In genomic region chr2:239731998-239732665, GRCh38 we compare ENCODE assay signal across 15 cellular contexts.
DNase-seq lines count a peak whose midpoint lies in the region; ATAC-seq lines count a peak whose summit lies in the region.
"Had no signal": no experiment of that assay in that cellular context is flagged by ENCODE, and none has a peak within 500 bp of the region (broad histone marks: within the 10 kb centered on the region; RNA-seq: fewer than 3 reads in every experiment).

No MANE protein-coding gene starts in this region.

- peaks cover 3% of the 10 kb centered on the region for H3K9me3 Mint-ChIP-seq in activated T-helper 17 cell treated with anti-CD3 and anti-CD28 coated beads, Interleukin-2, amount 50 U/mL, for 72 hours

- H2BK5ac ChIP-seq in mesendoderm (ENCODE audit: low read length) = no peak overlapping the region

- H3K79me1 ChIP-seq in mesendoderm (ENCODE audit: low read length) = no peaks in the 10 kb centered on the region

- no peak overlapping the region for H4K5ac ChIP-seq in mesendoderm (ENCODE audit: low read length)

- no peak overlapping the region for H3K9ac ChIP-seq in mesendoderm (ENCODE audit: low read length)
- H3K9ac ChIP-seq: BLaER1 treated with 17β-estradiol and CSF1 and Interleukin-3, amounts not matched to agents 10 nM and 100 nM; GM23248 had no signal

- H2BK15ac ChIP-seq in mesendoderm (replicated peaks; ENCODE audit: low read depth) = no peak overlapping the region

- no CpG with 5 or more reads among the region's 6 CpGs for WGBS in mesendoderm (ENCODE audit: extremely low coverage, insufficient coverage, low lambda C conversion rate)

- no peak overlapping the region for H3K4me2 ChIP-seq in mesendoderm (ENCODE audit: low read length)
- H3K4me2 ChIP-seq: BLaER1 treated with 17β-estradiol and CSF1 and Interleukin-3, amounts not matched to agents 10 nM and 100 nM had no signal

- H3K27me3 ChIP-seq in mesendoderm (ENCODE audit: insufficient read depth, low read length, poor library complexity) (no peaks in the 10 kb centered on the region), MG63 (no peaks in the 10 kb centered on the region)
- H3K27me3 ChIP-seq: BLaER1 treated with 17β-estradiol and CSF1 and Interleukin-3, amounts not matched to agents 10 nM and 100 nM had no signal

- H3K18ac ChIP-seq in mesendoderm (ENCODE audit: low read length) = no peak overlapping the region

- no peak overlapping the region for H3K23ac ChIP-seq in mesendoderm (ENCODE audit: low read length)

- H2BK120ac ChIP-seq in mesendoderm (ENCODE audit: low read depth, low read length) = no peak overlapping the region

- H3K4me3 ChIP-seq in mesendoderm (ENCODE audit: low read length) = no peak overlapping the region
- no peak overlapping the region for H3K4me3 ChIP-seq in MG63
- H3K4me3 ChIP-seq: BLaER1 treated with 17β-estradiol and CSF1 and Interleukin-3, amounts not matched to agents 10 nM and 100 nM; GM12878; GM23248 had no signal

- H3K4me1 ChIP-seq in mesendoderm (ENCODE audit: control insufficient read depth, low read depth, low read length) = no peaks in the 10 kb centered on the region

- no peaks in the 10 kb centered on the region for H3K9me3 ChIP-seq in MG63

- no peaks in the 10 kb centered on the region for H3K36me3 Mint-ChIP-seq in activated T-helper 17 cell treated with anti-CD3 and anti-CD28 coated beads, Interleukin-2, amount 50 U/mL, for 72 hours (ENCODE audit: low read depth)
- H3K36me3 Mint-ChIP-seq: CD4-positive, CD25-positive, alpha-beta regulatory T cell had no signal

- DNase-seq in Right ventricle myocardium inferior (ENCODE audit: missing footprints) = peak; percentile 33
- no peak for DNase-seq in left cardiac atrium
- DNase-seq in mesendoderm = no peak
- DNase-seq in sciatic nerve (ENCODE audit: low spot score) = peak; percentile 33
- DNase-seq in MG63 = no peak
- DNase-seq: ACHN; Calu3; CD4-positive, CD25-positive, alpha-beta regulatory T cell; DMS 273 treated with DMSO at 0.1 percent for 48 hours; DMS79; GM23248 had no signal

- no peak overlapping the region for H3K4me3 Mint-ChIP-seq in activated T-helper 17 cell treated with anti-CD3 and anti-CD28 coated beads, Interleukin-2, amount 50 U/mL, for 72 hours
- H3K4me3 Mint-ChIP-seq: CD4-positive, CD25-positive, alpha-beta regulatory T cell had no signal

- no peak for ATAC-seq in Right ventricle myocardium inferior
- no peak for ATAC-seq in left cardiac atrium
- ATAC-seq in sciatic nerve = no peak
- ATAC-seq in activated CD4-positive, CD25-positive, alpha-beta regulatory T cell treated with anti-CD3 and anti-CD28 coated beads, Interleukin-2, amount 50 U/mL, for 24 hours = no peak
- ATAC-seq in activated T-helper 17 cell treated with anti-CD3 and anti-CD28 coated beads, Interleukin-2, amount 50 U/mL, for 72 hours (replicated peaks) = no peak
- ATAC-seq: GM12878 had no signal

- no peak overlapping the region for H3K27ac Mint-ChIP-seq in activated T-helper 17 cell treated with anti-CD3 and anti-CD28 coated beads, Interleukin-2, amount 50 U/mL, for 72 hours

- no peak overlapping the region for H3K4ac ChIP-seq in mesendoderm (ENCODE audit: low read depth, low read length)

- H3K36me3 ChIP-seq in mesendoderm (ENCODE audit: control insufficient read depth, insufficient read depth, low read length) (no peaks in the 10 kb centered on the region), MG63 (no peaks in the 10 kb centered on the region)
- H3K36me3 ChIP-seq: BLaER1 treated with 17β-estradiol and CSF1 and Interleukin-3, amounts not matched to agents 10 nM and 100 nM had no signal

- H4K8ac ChIP-seq in mesendoderm (ENCODE audit: low read depth, low read length) = no peak overlapping the region

- H3K27ac ChIP-seq in mesendoderm (ENCODE audit: low read depth, low read length) = no peak overlapping the region
- H3K27ac ChIP-seq: BLaER1 treated with 17β-estradiol and CSF1 and Interleukin-3, amounts not matched to agents 10 nM and 100 nM; GM23248 had no signal

- no peaks in the 10 kb centered on the region for H3K79me2 ChIP-seq in mesendoderm (ENCODE audit: control insufficient read depth, insufficient read depth, low read length)

- peak overlapping the region; percentile 3 for H3K56ac ChIP-seq in mesendoderm (ENCODE audit: low read length)

- H2AK5ac ChIP-seq in mesendoderm (ENCODE audit: low read length) = no peak overlapping the region

- no peaks in the 10 kb centered on the region for H3K4me1 Mint-ChIP-seq in activated T-helper 17 cell treated with anti-CD3 and anti-CD28 coated beads, Interleukin-2, amount 50 U/mL, for 72 hours

- H3K27me3 Mint-ChIP-seq in activated T-helper 17 cell treated with anti-CD3 and anti-CD28 coated beads, Interleukin-2, amount 50 U/mL, for 72 hours = no peaks in the 10 kb centered on the region
- H3K27me3 Mint-ChIP-seq: CD4-positive, CD25-positive, alpha-beta regulatory T cell had no signal

- intact Hi-C loops in Right ventricle myocardium inferior (cut with DNase I) (no loop called here), left cardiac atrium (cut with DNase I) (no loop called here), sciatic nerve (cut with DNase I) (no loop called here)

Comparison
In these comparisons a context has a peak if more than half of its experiments do, and no peak if none do; other contexts are left out.
1. DNase-seq: peak in Right ventricle myocardium inferior (single experiment) and sciatic nerve (single experiment); none in left cardiac atrium (single experiment), mesendoderm (single experiment) and MG63 (single experiment).